Comparison of ENCODE assay signal across 21 cellular contexts in the genomic region with DNA sequence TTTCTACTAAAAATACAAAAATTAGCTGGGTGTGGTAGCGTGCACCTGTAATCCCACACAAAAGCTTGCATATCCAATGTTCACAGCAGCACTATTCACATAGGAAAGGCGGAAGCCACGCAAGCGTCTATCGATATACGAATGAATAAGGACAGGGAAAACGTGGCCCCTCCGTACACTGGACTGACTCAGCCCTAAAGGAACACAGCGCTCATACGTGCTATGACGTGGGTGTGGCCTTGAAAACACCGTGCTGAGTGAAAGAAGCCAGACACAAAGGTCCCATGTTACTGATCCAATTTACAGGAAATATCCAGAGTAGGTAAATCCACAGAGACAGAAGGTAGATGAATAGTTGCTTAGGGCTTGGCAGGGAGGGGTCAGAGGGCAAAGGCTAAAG. TPM values are rescaled to one million over a fixed set of nuclear protein-coding genes. Genes with fewer than 3 reads are reported as not detected.
DNase-seq lines count a peak whose midpoint lies in the region; ATAC-seq, FAIRE-seq and TF ChIP-seq lines count a peak whose summit lies in the region.
"Had no signal": no experiment of that assay in that cellular context is flagged by ENCODE, and none has a peak within 500 bp of the region (broad histone marks: within the 10 kb centered on the region; RNA-seq: fewer than 3 reads in every experiment).

No MANE protein-coding gene starts in this region.

- no peak overlapping the region for H2BK20ac ChIP-seq in IMR-90 (ENCODE audit: low read depth, low read length)

- no peak overlapping the region for H2BK5ac ChIP-seq in IMR-90 (ENCODE audit: low read depth, low read length, poor library complexity, severe bottlenecking)

- CTCF ChIA-PET in IMR-90 (lab: Yijun Ruan, JAX), result no interaction called here
- CTCF ChIA-PET in Caco-2 (lab: Charles Lee), result interaction anchor here (0.7 to 3.8 kb wide), 2 partner anchors 7 to 9 kb away, joined by 3 to 14 read pairs; partner anchors contain the start of genes LMF2 and NCAPH2

- H2AK9ac ChIP-seq in IMR-90 (replicated peaks; ENCODE audit: low read depth, low read length, poor library complexity), result peak overlapping the region; percentile 28

- H3K9me3 Mint-ChIP-seq in endothelial cell (ENCODE audit: unreplicated experiment) (no peaks in the 10 kb centered on the region), Caco-2 (ENCODE audit: unreplicated experiment) (no peaks in the 10 kb centered on the region)
- H3K9me3 Mint-ChIP-seq: CD4-positive, CD25-positive, alpha-beta regulatory T cell; CD8-positive, alpha-beta memory T cell; H9; IgD-negative memory B cell had no signal

- in situ Hi-C loops in IMR-90 (cut with MboI; ENCODE audit: low sequenced_read_pairs), result no loop called here

- H4K8ac ChIP-seq in IMR-90 (ENCODE audit: low read depth in 2 of 2, low read length in 2 of 2), result no peak overlapping the region

- TF ChIP-seq RAD21 in IMR-90 (IDR thresholded peaks at IDR 0.05; ENCODE audit: low read length), result no peak

- no peak overlapping the region for H3K4me2 ChIP-seq in IMR-90 (ENCODE audit: low read depth, low read length)

- no peak overlapping the region for H3K56ac ChIP-seq in IMR-90 (ENCODE audit: extremely low read depth, insufficient read depth, low read length)

- POLR2A ChIA-PET in IMR-90 (lab: Charles Lee; ENCODE audit: unreplicated experiment) (no interaction called here), Caco-2 (lab: Charles Lee) (no interaction called here)

- H3K27ac ChIP-seq in 22Rv1 (peak overlapping the region; percentile 89; the same call in 1 of the 2 replicates), IMR-90 (ENCODE audit: insufficient read depth, low read length) (no peak overlapping the region), small intestine (ENCODE audit: low read depth in 1 of 2, low read length in 1 of 2) (no peak overlapping the region)

- no peaks in the 10 kb centered on the region for H3K9me3 ChIP-seq in IMR-90 (ENCODE audit: control insufficient read depth, insufficient read depth, low read length)
- H3K9me3 ChIP-seq in small intestine (ENCODE audit: control insufficient read depth, low read depth), result no peaks in the 10 kb centered on the region
- no peaks in the 10 kb centered on the region for H3K9me3 ChIP-seq in Caco-2
- H3K9me3 ChIP-seq: BE2C had no signal

- H3K27me3 ChIP-seq in IMR-90 (ENCODE audit: control insufficient read depth, insufficient read depth, low read length) (peaks cover 4% of the 10 kb centered on the region; the same call in 1 of the 2 replicates), small intestine (ENCODE audit: control insufficient read depth in 2 of 2, insufficient read depth in 2 of 2, low read length in 2 of 2) (no peaks in the 10 kb centered on the region), Caco-2 (replicated peaks; ENCODE audit: control insufficient read depth, insufficient read depth, low read length) (no peaks in the 10 kb centered on the region)
- H3K27me3 ChIP-seq: BE2C had no signal

- no peak for ATAC-seq in IMR-90 (ENCODE audit: low read depth)

- peaks cover 0 to 10% of the 10 kb centered on the region in 2 experiments; a peak in 2 of 4 replicates for H3K79me1 ChIP-seq in IMR-90 (ENCODE audit: low read depth in 1 of 2, low read length in 2 of 2)

- H3K4ac ChIP-seq in IMR-90 (ENCODE audit: low read depth, low read length), result no peak overlapping the region

- H3K9ac ChIP-seq in IMR-90 (ENCODE audit: low read depth, low read length), result no peak overlapping the region

- H4K20me1 ChIP-seq in IMR-90 (ENCODE audit: insufficient read depth, low read length), result no peaks in the 10 kb centered on the region

- BruUV-seq in IMR-90 (replicated peaks; lab: Mats Ljungman, UMichigan) (no TSS peak), Caco-2 (replicated peaks; lab: Mats Ljungman, UMichigan) (no TSS peak)

- no peak overlapping the region for H2AFZ ChIP-seq in IMR-90 (replicated peaks; ENCODE audit: low read length, poor library complexity)

- no peak overlapping the region for H4K5ac ChIP-seq in IMR-90 (ENCODE audit: low read depth, low read length)

- H3K9me1 ChIP-seq in IMR-90 (ENCODE audit: insufficient read depth, low read length), result no peaks in the 10 kb centered on the region

- peaks cover 22% of the 10 kb centered on the region; the same call in 1 of the 2 replicates for H3K36me3 ChIP-seq in IMR-90 (ENCODE audit: control insufficient read depth, insufficient read depth, low read length)
- peaks cover 6% of the 10 kb centered on the region in 2 donors for H3K36me3 ChIP-seq in small intestine (ENCODE audit: control insufficient read depth in 2 of 2, insufficient read depth in 2 of 2, low read length in 2 of 2)
- H3K36me3 ChIP-seq in Caco-2 (ENCODE audit: control insufficient read depth, insufficient read depth, low read length), result no peaks in the 10 kb centered on the region; the same call in 1 of the 2 replicates

- H3K36me3 Mint-ChIP-seq in endothelial cell (ENCODE audit: low read depth, unreplicated experiment) (no peaks in the 10 kb centered on the region), Caco-2 (ENCODE audit: insufficient read depth, unreplicated experiment) (peaks cover 5% of the 10 kb centered on the region)
- H3K36me3 Mint-ChIP-seq: CD4-positive, CD25-positive, alpha-beta regulatory T cell; IgD-negative memory B cell had no signal

- TF ChIP-seq POLR2A in IMR-90 (IDR thresholded peaks at IDR 0.05; ENCODE audit: low read depth, low read length), result no peak

- H3K18ac ChIP-seq in IMR-90 (ENCODE audit: low read depth, low read length), result no peak overlapping the region

- dilution Hi-C loops in IMR-90 (cut with HindIII; ENCODE audit: low sequenced_read_pairs, unreplicated experiment), result no loop called here

- no peak overlapping the region for H3K23ac ChIP-seq in IMR-90 (ENCODE audit: low read depth, low read length)

- H4K91ac ChIP-seq in IMR-90 (ENCODE audit: insufficient read depth, low read depth, low read length), result no peak overlapping the region

- H3K4me1 ChIP-seq in IMR-90 (ENCODE audit: control insufficient read depth, insufficient read depth, low read length) (no peaks in the 10 kb centered on the region), small intestine (ENCODE audit: control insufficient read depth in 2 of 2, insufficient read depth in 1 of 2, low read depth in 1 of 2, low read length in 1 of 2) (no peaks in the 10 kb centered on the region), Caco-2 (peaks cover 6% of the 10 kb centered on the region; the same call in 1 of the 2 replicates)
- H3K4me1 ChIP-seq: BE2C had no signal

- H3K27me3 Mint-ChIP-seq in endothelial cell (ENCODE audit: unreplicated experiment), result peaks cover 2% of the 10 kb centered on the region
- H3K27me3 Mint-ChIP-seq in Caco-2 (ENCODE audit: insufficient read depth, unreplicated experiment), result no peaks in the 10 kb centered on the region
- H3K27me3 Mint-ChIP-seq: CD4-positive, CD25-positive, alpha-beta regulatory T cell; CD8-positive, alpha-beta memory T cell; IgD-negative memory B cell had no signal

- DNase-seq in IMR-90, result no peak
- DNase-seq in endothelial cell (ENCODE audit: low spot score), result no peak
- DNase-seq in small intestine, result peak; percentile 23
- DNase-seq in DMS114 treated with DMSO at 0.1 percent for 48 hours (lab: John Stamatoyannopoulos, UW; ENCODE audit: unreplicated experiment), result no peak
- DNase-seq in Caco-2, result no peak
- DNase-seq: ACHN; BE2C; C1 segment of cervical spinal cord; CD4-positive, CD25-positive, alpha-beta regulatory T cell; CD8-positive, alpha-beta memory T cell; COR-L47; DMS153; DMS79; GF-D8; H9 had no signal

- no peak for FAIRE-seq in small intestine (lab: Jason Lieb, UNC)
- FAIRE-seq: A204.1, D721Med, H1, HTR-8/SVneo had no signal

- no peak overlapping the region for H2BK15ac ChIP-seq in IMR-90 (ENCODE audit: low read depth, low read length)

- H3K4me1 Mint-ChIP-seq in endothelial cell (ENCODE audit: unreplicated experiment), result no peaks in the 10 kb centered on the region
- peaks cover 7% of the 10 kb centered on the region for H3K4me1 Mint-ChIP-seq in Caco-2 (ENCODE audit: low read depth, unreplicated experiment)

- H3K14ac ChIP-seq in IMR-90 (replicated peaks; ENCODE audit: low read depth, low read length), result no peak overlapping the region

- no peak overlapping the region for H2AK5ac ChIP-seq in IMR-90 (ENCODE audit: low read depth, low read length)

- intact Hi-C loops in IMR-90 (cut with micrococcal nuclease), result no loop called here
- intact Hi-C loops in Caco-2 (cut with micrococcal nuclease; ENCODE audit: unreplicated experiment), result loop anchor here (10.0 kb wide), 1 partner anchor 106 kb away; no protein-coding TSS in a partner anchor

- H3K4me3 ChIP-seq in IMR-90 (ENCODE audit: insufficient read depth, low read depth, low read length), result no peak overlapping the region
- H3K4me3 ChIP-seq in small intestine (ENCODE audit: low read depth in 1 of 2, low read length in 2 of 2), result no peak overlapping the region
- no peak overlapping the region for H3K4me3 ChIP-seq in Caco-2 (ENCODE audit: low read depth, low read length)

- H2BK120ac ChIP-seq in IMR-90 (ENCODE audit: low read depth, low read length), result no peak overlapping the region

- no peak overlapping the region for H3K4me3 Mint-ChIP-seq in endothelial cell (ENCODE audit: unreplicated experiment)
- H3K4me3 Mint-ChIP-seq in Caco-2 (ENCODE audit: unreplicated experiment), result no peak overlapping the region
- H3K4me3 Mint-ChIP-seq: CD4-positive, CD25-positive, alpha-beta regulatory T cell; CD8-positive, alpha-beta memory T cell; H9 had no signal

- 97% methylated on average over 11 of the region's 12 CpGs; no CpG with 5 or more reads in 1 of the 2 experiments for WGBS in IMR-90 (ENCODE audit: extremely low coverage in 2 of 2, insufficient read length in 1 of 2), 2 experiments
- 82 to 89% (median 83%) methylated on average over 12 of the region's 12 CpGs for WGBS in small intestine, 3 donors

- H3K27ac Mint-ChIP-seq in endothelial cell (ENCODE audit: unreplicated experiment) (peak overlapping the region; percentile 70), Caco-2 (ENCODE audit: unreplicated experiment) (no peak overlapping the region)
- H3K27ac Mint-ChIP-seq: H9 had no signal

- TF ChIP-seq CTCF in 22Rv1 (IDR thresholded peaks at IDR 0.05) (no peak), IMR-90 (conservative IDR thresholded peaks at IDR 0.05; ENCODE audit: low read depth, low read length) (no peak), endothelial cell (IDR thresholded peaks at IDR 0.05; ENCODE audit: unreplicated experiment) (no peak), Caco-2 (IDR thresholded peaks at IDR 0.05; ENCODE audit: insufficient read depth in 1 of 2, low read depth in 1 of 2, low read length in 1 of 2, severe bottlenecking in 1 of 2, unreplicated experiment in 1 of 2) (no peak)

RNA-seq across cellular contexts. Expression of gene LMF2, which starts 7.0 kb away (rescaled TPM):
- total RNA-seq in IMR-90 (2012; rRNA removed) (15.6 and 16.8 TPM in 2 replicates), endothelial cell (ENCODE audit: unreplicated experiment) (88.2 TPM), Caco-2 (2022) (68.8 and 77.1 TPM in 2 replicates)
- polyA plus RNA-seq in IMR-90 (2012; rRNA removed) (82.6 and 103 TPM in 2 replicates), small intestine (10 to 100 TPM; 37.8 to 52.8 (median 51.2) TPM)
- polyA plus RNA-seq in IMR-90 (2012; cell fraction: cytosol; rRNA removed), result 39.0 and 77.4 TPM in 2 replicates
- 417 and 1,505 TPM in 2 replicates for polyA plus RNA-seq in IMR-90 (2012; cell fraction: nucleus; rRNA removed; ENCODE audit: low replicate concordance)

RNA-seq across cellular contexts. Expression of gene NCAPH2, which starts 7.6 kb away (rescaled TPM):
- 36.4 and 38.5 TPM in 2 replicates for total RNA-seq in IMR-90 (2012; rRNA removed)
- polyA plus RNA-seq in IMR-90 (2012; rRNA removed), result 30.2 and 30.8 TPM in 2 replicates
- 21.4 and 24.2 TPM in 2 replicates for polyA plus RNA-seq in IMR-90 (2012; cell fraction: cytosol; rRNA removed)
- polyA plus RNA-seq in IMR-90 (2012; cell fraction: nucleus; rRNA removed; ENCODE audit: low replicate concordance), result 41.1 and 97.4 TPM in 2 replicates
- total RNA-seq in endothelial cell (ENCODE audit: unreplicated experiment), result 40.9 TPM
- 10 to 100 TPM; 39.4 to 45.9 (median 40.3) TPM for polyA plus RNA-seq in small intestine
- total RNA-seq in Caco-2 (2022), result 84.3 and 88.9 TPM in 2 replicates

RNA-seq across cellular contexts. Expression of gene MIOX, which starts 13.8 kb away (rescaled TPM):
- not detected in 2 replicates for total RNA-seq in IMR-90 (2012; rRNA removed)
- not detected in 2 replicates for polyA plus RNA-seq in IMR-90 (2012; rRNA removed)
- polyA plus RNA-seq in IMR-90 (2012; cell fraction: cytosol; rRNA removed), result not detected in 2 replicates
- polyA plus RNA-seq in IMR-90 (2012; cell fraction: nucleus; rRNA removed; ENCODE audit: low replicate concordance), result 0.46 and 0.61 TPM in 2 replicates
- not detected for total RNA-seq in endothelial cell (ENCODE audit: unreplicated experiment)
- under 1 TPM in 1 of 3 donors, not detected in 2; 0.28 TPM for polyA plus RNA-seq in small intestine
- 0.32 TPM in 1 of 2 replicates, not detected in the other for total RNA-seq in Caco-2 (2022)
- total RNA-seq: CD4-positive, CD25-positive, alpha-beta regulatory T cell had no signal
- polyA plus RNA-seq: CD4-positive, CD25-positive, alpha-beta regulatory T cell; CD8-positive, alpha-beta memory T cell; IgD-negative memory B cell had no signal

RNA-seq across cellular contexts. Expression of gene ADM2, which starts 19.1 kb away (rescaled TPM):
- total RNA-seq in IMR-90 (2012; rRNA removed) (0.18 and 0.28 TPM in 2 replicates), endothelial cell (ENCODE audit: unreplicated experiment) (0.36 TPM), Caco-2 (2022) (28.8 and 30.5 TPM in 2 replicates)
- polyA plus RNA-seq in IMR-90 (2012; rRNA removed) (1.9 and 2.3 TPM in 2 replicates), small intestine (10 to 100 TPM in 1 of 3 donors, 1 to 10 TPM in 2; 2.2 to 13.9 (median 3.5) TPM)
- polyA plus RNA-seq in IMR-90 (2012; cell fraction: cytosol; rRNA removed), result 1.8 and 4.1 TPM in 2 replicates
- polyA plus RNA-seq in IMR-90 (2012; cell fraction: nucleus; rRNA removed; ENCODE audit: low replicate concordance), result 2.3 and 3.8 TPM in 2 replicates

RNA-seq across cellular contexts. Expression of gene SCO2, which starts 24.9 kb away (rescaled TPM):
- total RNA-seq in IMR-90 (2012; rRNA removed) (1.3 and 1.7 TPM in 2 replicates), endothelial cell (ENCODE audit: unreplicated experiment) (1.1 TPM), Caco-2 (2022) (3.0 and 6.5 TPM in 2 replicates)
- polyA plus RNA-seq in IMR-90 (2012; rRNA removed) (1.8 and 1.9 TPM in 2 replicates), small intestine (1 to 10 TPM; 2.2 to 2.7 (median 2.5) TPM)
- 2.9 TPM in 2 replicates for polyA plus RNA-seq in IMR-90 (2012; cell fraction: cytosol; rRNA removed)
- polyA plus RNA-seq in IMR-90 (2012; cell fraction: nucleus; rRNA removed; ENCODE audit: low replicate concordance), result 2.1 and 3.9 TPM in 2 replicates
- total RNA-seq: H1 had no signal
